Comparison of ENCODE assay signal across 30 cellular contexts in the genomic region with DNA sequence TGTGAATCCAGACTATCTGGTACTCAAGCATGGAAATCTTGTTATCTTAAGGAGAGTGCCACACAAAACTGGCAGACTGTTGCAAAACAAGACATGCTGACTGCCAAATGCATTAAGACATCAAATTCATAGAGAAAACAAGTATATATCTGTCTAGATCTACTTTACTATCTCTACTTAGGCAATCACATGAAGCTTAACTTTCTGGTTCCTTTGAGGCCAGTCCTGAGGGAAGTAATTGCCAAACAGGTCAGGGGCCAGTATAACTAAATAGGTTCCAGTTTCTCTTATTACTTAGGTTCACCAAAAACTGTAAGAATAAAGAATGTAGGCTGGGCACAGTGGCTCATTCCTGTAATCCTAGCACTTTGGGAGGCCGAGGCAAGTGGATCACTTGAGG. TPM values are rescaled to one million over a fixed set of nuclear protein-coding genes. Genes with fewer than 3 reads are reported as not detected.
A peak's percentile ranks its signal among the peaks of the same experiment; 100 is the strongest.
DNase-seq lines count a peak whose midpoint lies in the region; ATAC-seq, FAIRE-seq and TF ChIP-seq lines count a peak whose summit lies in the region.
"Had no signal": no experiment of that assay in that cellular context is flagged by ENCODE, and none has a peak within 500 bp of the region (broad histone marks: within the 10 kb centered on the region; RNA-seq: fewer than 3 reads in every experiment).

No MANE protein-coding gene starts in this region.

- BruUV-seq in IMR-90 (replicated peaks; lab: Mats Ljungman, UMichigan), result no TSS peak
- no TSS peak for BruUV-seq in endothelial cell of umbilical vein (replicated peaks; lab: Mats Ljungman, UMichigan)

- no peak overlapping the region for H2AFZ ChIP-seq in IMR-90 (replicated peaks; ENCODE audit: low read length, poor library complexity)
- H2AFZ ChIP-seq in endothelial cell of umbilical vein (ENCODE audit: low read depth, low read length), result no peak overlapping the region
- no peak overlapping the region for H2AFZ ChIP-seq in parathyroid adenoma

- no peak overlapping the region for H2AK9ac ChIP-seq in IMR-90 (replicated peaks; ENCODE audit: low read depth, low read length, poor library complexity)

- POLR2A ChIA-PET in IMR-90 (lab: Charles Lee; ENCODE audit: unreplicated experiment) (interaction anchor here (0.8 kb wide), 1 partner anchor 91 kb away, joined by 3 read pairs; no protein-coding TSS in a partner anchor), endothelial cell of umbilical vein (lab: Charles Lee) (no interaction called here)

- no CpG with 5 or more reads among the region's 1 CpG for whole genome bisulfite sequencing in IMR-90 (ENCODE audit: extremely low coverage in 2 of 2, insufficient read length in 1 of 2), 2 experiments

- H4K91ac ChIP-seq in IMR-90 (ENCODE audit: insufficient read depth, low read depth, low read length), result no peak overlapping the region

- no peak overlapping the region for H3K4me3 Mint-ChIP-seq in glutamatergic neuron (ENCODE audit: unreplicated experiment)
- H3K4me3 Mint-ChIP-seq: activated CD4-positive, alpha-beta memory T cell treated with anti-CD3 and anti-CD28 coated beads, Interleukin-2, amount 10 ng/mL, durations not matched to agents 7 days and 5 days; T-helper 2 cell treated with Interferon-gamma antibody and Interleukin-4, amounts not matched to agents 5 μg/mL and 100 μg/mL, for 36 hours had no signal

- no peak overlapping the region for H3K56ac ChIP-seq in IMR-90 (ENCODE audit: extremely low read depth, insufficient read depth, low read length)

- no peak overlapping the region for H4K8ac ChIP-seq in IMR-90 (ENCODE audit: low read depth in 2 of 2, low read length in 2 of 2)

- H4K5ac ChIP-seq in IMR-90 (ENCODE audit: low read depth, low read length), result peak overlapping the region; percentile 7; the same call in 1 of the 2 replicates

- in situ Hi-C loops in IMR-90 (cut with MboI; ENCODE audit: low sequenced_read_pairs), result no loop called here

- H3K4ac ChIP-seq in IMR-90 (ENCODE audit: low read depth, low read length), result no peak overlapping the region

- H4K20me1 ChIP-seq in IMR-90 (ENCODE audit: insufficient read depth, low read length), result no peaks in the 10 kb centered on the region
- H4K20me1 ChIP-seq in endothelial cell of umbilical vein (replicated peaks; ENCODE audit: control insufficient read depth, extremely low read depth, insufficient read depth, low read length), result no peaks in the 10 kb centered on the region

- H3K9me1 ChIP-seq in IMR-90 (ENCODE audit: insufficient read depth, low read length) (peaks cover 7% of the 10 kb centered on the region), endothelial cell of umbilical vein (replicated peaks; ENCODE audit: control insufficient read depth, extremely low read depth, insufficient read depth, low read length) (no peaks in the 10 kb centered on the region)

- H3K27me3 ChIP-seq in IMR-90 (ENCODE audit: control insufficient read depth, insufficient read depth, low read length) (no peaks in the 10 kb centered on the region), endothelial cell of umbilical vein (ENCODE audit: control insufficient read depth in 2 of 2, insufficient read depth in 2 of 2, low read length in 2 of 2) (no peaks in the 10 kb centered on the region), parathyroid adenoma (ENCODE audit: control insufficient read depth, insufficient read depth, low read length) (no peaks in the 10 kb centered on the region)
- H3K27me3 ChIP-seq: dorsolateral prefrontal cortex, esophagus squamous epithelium, right atrium auricular region, spleen, tibial artery had no signal

- H3K18ac ChIP-seq in IMR-90 (ENCODE audit: low read depth, low read length), result peak overlapping the region; percentile 50; the same call in 1 of the 2 replicates

- H3K27me3 Mint-ChIP-seq in glutamatergic neuron (ENCODE audit: unreplicated experiment), result no peaks in the 10 kb centered on the region
- H3K27me3 Mint-ChIP-seq: activated CD4-positive, alpha-beta memory T cell treated with anti-CD3 and anti-CD28 coated beads, Interleukin-2, amount 10 ng/mL, durations not matched to agents 7 days and 5 days had no signal

- dilution Hi-C loops in IMR-90 (cut with HindIII; ENCODE audit: low sequenced_read_pairs, unreplicated experiment), result no loop called here
- dilution Hi-C loops in endothelial cell of umbilical vein (cut with MboI; ENCODE audit: extremely low pct_ligation_motif_present, low sequenced_read_pairs), result no loop called here

- no peaks in the 10 kb centered on the region for H3K4me1 Mint-ChIP-seq in glutamatergic neuron (ENCODE audit: low read depth, unreplicated experiment)

- H3K36me3 ChIP-seq in IMR-90 (ENCODE audit: control insufficient read depth, insufficient read depth, low read length) (no peaks in the 10 kb centered on the region), endothelial cell of umbilical vein (ENCODE audit: control insufficient read depth in 2 of 2, extremely low read depth in 1 of 2, insufficient read depth in 2 of 2, low read length in 2 of 2) (no peaks in the 10 kb centered on the region), parathyroid adenoma (ENCODE audit: control insufficient read depth, insufficient read depth, low read length) (no peaks in the 10 kb centered on the region)
- H3K36me3 ChIP-seq: esophagus squamous epithelium, right atrium auricular region, spleen, tibial artery had no signal

- TF ChIP-seq POLR2A in IMR-90 (IDR thresholded peaks at IDR 0.05; ENCODE audit: low read depth, low read length), result no peak
- TF ChIP-seq POLR2A in endothelial cell of umbilical vein (IDR thresholded peaks at IDR 0.05; ENCODE audit: low read depth, low read length), result no peak

- TF ChIP-seq CTCF in IMR-90 (conservative IDR thresholded peaks at IDR 0.05; ENCODE audit: low read depth, low read length) (no peak), endothelial cell of umbilical vein (IDR thresholded peaks at IDR 0.05; ENCODE audit: extremely low read depth in 1 of 2, insufficient read depth in 1 of 2, low read depth in 1 of 2, low read length in 2 of 2) (no peak), parathyroid adenoma (IDR thresholded peaks at IDR 0.05) (no peak), glutamatergic neuron (IDR thresholded peaks at IDR 0.05; ENCODE audit: partially characterized antibody, unreplicated experiment) (no peak)

- H2BK120ac ChIP-seq in IMR-90 (ENCODE audit: low read depth, low read length), result no peak overlapping the region; the same call in 1 of the 2 replicates

- H3K27ac Mint-ChIP-seq in glutamatergic neuron (ENCODE audit: unreplicated experiment), result no peak overlapping the region
- H3K27ac Mint-ChIP-seq: activated CD4-positive, alpha-beta memory T cell treated with anti-CD3 and anti-CD28 coated beads, Interleukin-2, amount 10 ng/mL, durations not matched to agents 7 days and 5 days; T-helper 2 cell treated with Interferon-gamma antibody and Interleukin-4, amounts not matched to agents 5 μg/mL and 100 μg/mL, for 36 hours had no signal

- no peak for ATAC-seq in IMR-90 (ENCODE audit: low read depth)

- FAIRE-seq in endothelial cell of umbilical vein (lab: Jason Lieb, UNC), result peak; percentile 40
- FAIRE-seq: endometrium, H54, HTR-8/SVneo, kidney had no signal

- peak overlapping the region; percentile 5; the same call in 1 of the 2 replicates for H2BK20ac ChIP-seq in IMR-90 (ENCODE audit: low read depth, low read length)

- no peak overlapping the region for H3K23ac ChIP-seq in IMR-90 (ENCODE audit: low read depth, low read length)

- no peak overlapping the region for H3K4me3 ChIP-seq in IMR-90 (ENCODE audit: insufficient read depth, low read depth, low read length)
- no peak overlapping the region for H3K4me3 ChIP-seq in endothelial cell of umbilical vein (replicated peaks in 1 of 3; ENCODE audit: insufficient read depth in 1 of 3, low read depth in 1 of 3, low read length in 3 of 3)
- H3K4me3 ChIP-seq in parathyroid adenoma (ENCODE audit: low read depth, low read length), result no peak overlapping the region
- H3K4me3 ChIP-seq: dorsolateral prefrontal cortex, esophagus squamous epithelium, right atrium auricular region, spleen, tibial artery had no signal

- intact Hi-C loops in IMR-90 (cut with micrococcal nuclease) (no loop called here), endothelial cell of umbilical vein (cut with micrococcal nuclease) (no loop called here)

- H3K9ac ChIP-seq in IMR-90 (ENCODE audit: low read depth, low read length) (no peak overlapping the region), endothelial cell of umbilical vein (replicated peaks; ENCODE audit: extremely low read depth, insufficient read depth, low read length) (no peak overlapping the region), parathyroid adenoma (no peak overlapping the region)

- H3K36me3 Mint-ChIP-seq in glutamatergic neuron (ENCODE audit: unreplicated experiment), result no peaks in the 10 kb centered on the region

- no peak for DNase-seq in IMR-90
- DNase-seq in NOMO-1 treated with DMSO at 0.1 percent for 48 hours (lab: John Stamatoyannopoulos, UW; ENCODE audit: unreplicated experiment), result peak; percentile 69
- DNase-seq in endothelial cell of umbilical vein (ENCODE audit: low read depth, low spot score), result no peak
- DNase-seq in D341Med (ENCODE audit: low spot score), result no peak
- no peak for DNase-seq in inferior parietal cortex (ENCODE audit: extremely low spot score)
- no peak for DNase-seq in glutamatergic neuron
- DNase-seq: activated CD4-positive, alpha-beta memory T cell treated with anti-CD3 and anti-CD28 coated beads, Interleukin-2, amount 10 ng/mL, durations not matched to agents 7 days and 5 days; activated CD8-positive, alpha-beta memory T cell treated with anti-CD3 and anti-CD28 coated beads, Interleukin-2, amount 50 U/mL, for 4 hours; activated naive CD4-positive, alpha-beta T cell treated with Interleukin-2 at 50 U/mL for 16 hours; C1 segment of cervical spinal cord; cerebellar nuclear complex; DMS53; dorsolateral prefrontal cortex; esophagus squamous epithelium; KBM-7; kidney; MM.1S; NCI-H146; NCI-H345; NCI-H69; posterior cingulate gyrus; spleen; tibial artery had no signal

- no peak overlapping the region for H3K14ac ChIP-seq in IMR-90 (replicated peaks; ENCODE audit: low read depth, low read length)

- H3K9me3 Mint-ChIP-seq in glutamatergic neuron (ENCODE audit: unreplicated experiment), result no peaks in the 10 kb centered on the region
- H3K9me3 Mint-ChIP-seq: activated CD4-positive, alpha-beta memory T cell treated with anti-CD3 and anti-CD28 coated beads, Interleukin-2, amount 10 ng/mL, durations not matched to agents 7 days and 5 days; T-helper 2 cell treated with Interferon-gamma antibody and Interleukin-4, amounts not matched to agents 5 μg/mL and 100 μg/mL, for 36 hours had no signal

- H3K79me2 ChIP-seq in endothelial cell of umbilical vein (ENCODE audit: control insufficient read depth, insufficient read depth, low read length), result no peaks in the 10 kb centered on the region
- no peaks in the 10 kb centered on the region for H3K79me2 ChIP-seq in parathyroid adenoma

- H3K9me3 ChIP-seq in IMR-90 (ENCODE audit: control insufficient read depth, insufficient read depth, low read length), result no peaks in the 10 kb centered on the region
- no peaks in the 10 kb centered on the region for H3K9me3 ChIP-seq in endothelial cell of umbilical vein (replicated peaks; ENCODE audit: control insufficient read depth, insufficient read depth, low read length)
- H3K9me3 ChIP-seq in parathyroid adenoma (ENCODE audit: control insufficient read depth, low read length), result no peaks in the 10 kb centered on the region
- H3K9me3 ChIP-seq: esophagus squamous epithelium, right atrium auricular region, spleen, tibial artery had no signal

- H3K4me1 ChIP-seq in IMR-90 (ENCODE audit: control insufficient read depth, insufficient read depth, low read length) (peaks cover 12% of the 10 kb centered on the region), endothelial cell of umbilical vein (ENCODE audit: control insufficient read depth, extremely low read depth, insufficient read depth, low read length) (peaks cover 3% of the 10 kb centered on the region), parathyroid adenoma (no peaks in the 10 kb centered on the region)
- H3K4me1 ChIP-seq: right atrium auricular region, spleen had no signal

- no peak overlapping the region for H2AK5ac ChIP-seq in IMR-90 (ENCODE audit: low read depth, low read length)

- CTCF ChIA-PET in IMR-90 (lab: Yijun Ruan, JAX) (interaction anchor here (0.6 kb wide), 2 partner anchors 16 to 181 kb away, joined by 3 to 5 read pairs; a partner anchor contains a TSS), endothelial cell of umbilical vein (lab: Charles Lee) (interaction anchor here (0.8 to 1.7 kb wide), 3 partner anchors 9 to 182 kb away, joined by 4 to 5 read pairs (median 5); no protein-coding TSS in a partner anchor)

- no peak for TF ChIP-seq RAD21 in IMR-90 (IDR thresholded peaks at IDR 0.05; ENCODE audit: low read length)

- H3K79me1 ChIP-seq in IMR-90 (ENCODE audit: low read depth in 1 of 2, low read length in 2 of 2), result no peaks in the 10 kb centered on the region

- H3K27ac ChIP-seq in IMR-90 (ENCODE audit: insufficient read depth, low read length) (peak overlapping the region; percentile 39; the same call in 1 of the 2 replicates), endothelial cell of umbilical vein (ENCODE audit: insufficient read depth, low read depth, low read length) (no peak overlapping the region), parathyroid adenoma (no peak overlapping the region)
- H3K27ac ChIP-seq: dorsolateral prefrontal cortex, esophagus squamous epithelium, right atrium auricular region, RWPE1, spleen, tibial artery had no signal

- H2BK5ac ChIP-seq in IMR-90 (ENCODE audit: low read depth, low read length, poor library complexity, severe bottlenecking), result peak overlapping the region; percentile 5

- H3K4me2 ChIP-seq in IMR-90 (ENCODE audit: low read depth, low read length), result no peak overlapping the region
- H3K4me2 ChIP-seq in endothelial cell of umbilical vein (ENCODE audit: insufficient read depth, low read length), result no peak overlapping the region
- peak overlapping the region; percentile 21 for H3K4me2 ChIP-seq in parathyroid adenoma (ENCODE audit: low read length)

- H2BK15ac ChIP-seq in IMR-90 (ENCODE audit: low read depth, low read length), result 0 out of 3 replicates have a peak overlapping the region, but pooled peaks have one; percentile 11

RNA-seq across cellular contexts. Expression of a gene that starts 15.9 kb away (rescaled TPM):
- 50.4 and 86.7 TPM in 2 replicates for total RNA-seq in IMR-90 (2012; rRNA removed)
- polyA plus RNA-seq in IMR-90 (2012; rRNA removed), result 13.8 and 17.7 TPM in 2 replicates
- 1.9 and 2.5 TPM in 2 replicates for polyA plus RNA-seq in IMR-90 (2012; cell fraction: cytosol; rRNA removed)
- polyA plus RNA-seq in IMR-90 (2012; cell fraction: nucleus; rRNA removed; ENCODE audit: low replicate concordance), result 14.8 and 59.8 TPM in 2 replicates
- total RNA-seq in endothelial cell of umbilical vein, result 50.9 and 58.6 TPM in 2 replicates
- polyA plus RNA-seq in endothelial cell of umbilical vein, result 7.0 and 7.8 TPM in 2 replicates
- polyA plus RNA-seq in endothelial cell of umbilical vein (2011; cell fraction: cytosol; rRNA removed), result 4.5 and 4.8 TPM in 2 replicates
- polyA plus RNA-seq in endothelial cell of umbilical vein (2011; cell fraction: nucleus; rRNA removed), result 42.4 and 58.2 TPM in 2 replicates
- polyA plus RNA-seq in endothelial cell of umbilical vein (2012), result 20.5 and 24.2 TPM in 2 replicates
- polyA minus RNA-seq in endothelial cell of umbilical vein, result 38.8 and 42.5 TPM in 2 replicates
- polyA minus RNA-seq in endothelial cell of umbilical vein (2011; cell fraction: cytosol; rRNA and poly(A)+ RNA removed), result 25.2 TPM
- polyA minus RNA-seq in endothelial cell of umbilical vein (2011; cell fraction: nucleus; rRNA and poly(A)+ RNA removed), result 108 and 157 TPM in 2 replicates
- total RNA-seq in glutamatergic neuron (ENCODE audit: unreplicated experiment), result 67.0 TPM
